In genomic region chr11:57530596-57531507, GRCh38 we compare ENCODE assay signal across 1 cellular context.
A peak's percentile ranks its signal among the peaks of the same experiment; 100 is the strongest.
TF ChIP-seq lines count a peak whose summit lies in the region.

A gene with protein sequence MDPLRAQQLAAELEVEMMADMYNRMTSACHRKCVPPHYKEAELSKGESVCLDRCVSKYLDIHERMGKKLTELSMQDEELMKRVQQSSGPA (minus strand): TSS chr11:57530754. CDS start chr11:57530189, 565 bp downstream.

TF ChIP-seq in SK-N-SH, 30 proteins besides CTCF, POLR2A, EP300 and RAD21 (continued from another document):
- TF ChIP-seq, protein P1, sequence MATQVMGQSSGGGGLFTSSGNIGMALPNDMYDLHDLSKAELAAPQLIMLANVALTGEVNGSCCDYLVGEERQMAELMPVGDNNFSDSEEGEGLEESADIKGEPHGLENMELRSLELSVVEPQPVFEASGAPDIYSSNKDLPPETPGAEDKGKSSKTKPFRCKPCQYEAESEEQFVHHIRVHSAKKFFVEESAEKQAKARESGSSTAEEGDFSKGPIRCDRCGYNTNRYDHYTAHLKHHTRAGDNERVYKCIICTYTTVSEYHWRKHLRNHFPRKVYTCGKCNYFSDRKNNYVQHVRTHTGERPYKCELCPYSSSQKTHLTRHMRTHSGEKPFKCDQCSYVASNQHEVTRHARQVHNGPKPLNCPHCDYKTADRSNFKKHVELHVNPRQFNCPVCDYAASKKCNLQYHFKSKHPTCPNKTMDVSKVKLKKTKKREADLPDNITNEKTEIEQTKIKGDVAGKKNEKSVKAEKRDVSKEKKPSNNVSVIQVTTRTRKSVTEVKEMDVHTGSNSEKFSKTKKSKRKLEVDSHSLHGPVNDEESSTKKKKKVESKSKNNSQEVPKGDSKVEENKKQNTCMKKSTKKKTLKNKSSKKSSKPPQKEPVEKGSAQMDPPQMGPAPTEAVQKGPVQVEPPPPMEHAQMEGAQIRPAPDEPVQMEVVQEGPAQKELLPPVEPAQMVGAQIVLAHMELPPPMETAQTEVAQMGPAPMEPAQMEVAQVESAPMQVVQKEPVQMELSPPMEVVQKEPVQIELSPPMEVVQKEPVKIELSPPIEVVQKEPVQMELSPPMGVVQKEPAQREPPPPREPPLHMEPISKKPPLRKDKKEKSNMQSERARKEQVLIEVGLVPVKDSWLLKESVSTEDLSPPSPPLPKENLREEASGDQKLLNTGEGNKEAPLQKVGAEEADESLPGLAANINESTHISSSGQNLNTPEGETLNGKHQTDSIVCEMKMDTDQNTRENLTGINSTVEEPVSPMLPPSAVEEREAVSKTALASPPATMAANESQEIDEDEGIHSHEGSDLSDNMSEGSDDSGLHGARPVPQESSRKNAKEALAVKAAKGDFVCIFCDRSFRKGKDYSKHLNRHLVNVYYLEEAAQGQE (IDR thresholded peaks at IDR 0.05; ENCODE audit: low read depth, low read length): no peak
- TF ChIP-seq MXI1 (IDR thresholded peaks at IDR 0.05; ENCODE audit: low read depth, low read length) (peak; percentile 98), RXRA (IDR thresholded peaks at IDR 0.05; ENCODE audit: borderline replicate concordance, low read depth) (no peak), JUND (IDR thresholded peaks at IDR 0.05) (no peak), FOXM1 (IDR thresholded peaks at IDR 0.05; ENCODE audit: low read depth) (no peak), MAX (IDR thresholded peaks at IDR 0.05; ENCODE audit: low read depth) (peak; percentile 98), ZBTB33 (IDR thresholded peaks at IDR 0.05; ENCODE audit: borderline replicate concordance, low read depth) (peak; percentile 68; the same call in 1 of the 2 replicates), TEAD4 (IDR thresholded peaks at IDR 0.05; ENCODE audit: borderline replicate concordance, insufficient read depth) (no peak), RFX5 (IDR thresholded peaks at IDR 0.05; ENCODE audit: low read length) (peak; percentile 79; the same call in 1 of the 2 replicates), ELF1 (IDR thresholded peaks at IDR 0.05) (peak; percentile 93)
- TF ChIP-seq, protein P2, sequence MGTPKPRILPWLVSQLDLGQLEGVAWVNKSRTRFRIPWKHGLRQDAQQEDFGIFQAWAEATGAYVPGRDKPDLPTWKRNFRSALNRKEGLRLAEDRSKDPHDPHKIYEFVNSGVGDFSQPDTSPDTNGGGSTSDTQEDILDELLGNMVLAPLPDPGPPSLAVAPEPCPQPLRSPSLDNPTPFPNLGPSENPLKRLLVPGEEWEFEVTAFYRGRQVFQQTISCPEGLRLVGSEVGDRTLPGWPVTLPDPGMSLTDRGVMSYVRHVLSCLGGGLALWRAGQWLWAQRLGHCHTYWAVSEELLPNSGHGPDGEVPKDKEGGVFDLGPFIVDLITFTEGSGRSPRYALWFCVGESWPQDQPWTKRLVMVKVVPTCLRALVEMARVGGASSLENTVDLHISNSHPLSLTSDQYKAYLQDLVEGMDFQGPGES (IDR thresholded peaks at IDR 0.05; ENCODE audit: low read depth, low read length): no peak
